17 cellular contexts compared by ENCODE assay signal in the genomic region with DNA sequence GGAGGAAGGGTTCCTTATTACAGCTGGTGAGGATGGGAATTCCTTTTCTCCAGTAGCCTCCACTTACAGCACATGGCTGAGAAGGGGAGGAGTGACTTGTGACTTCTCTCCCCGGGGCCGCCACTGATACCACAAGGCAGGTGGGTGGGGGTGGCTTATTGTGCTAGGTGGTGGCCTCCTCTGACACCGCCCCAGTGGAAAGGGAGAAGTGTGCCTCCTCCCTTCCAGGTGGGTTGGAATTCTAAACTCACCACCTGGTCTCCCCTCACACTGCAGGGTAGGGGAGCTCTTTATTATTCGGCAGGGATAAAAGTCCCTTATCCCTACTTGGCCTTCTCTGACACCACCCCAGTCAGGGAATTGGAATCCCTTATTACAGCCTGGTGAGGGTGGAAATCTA.
A peak's percentile ranks its signal among the peaks of the same experiment; 100 is the strongest.
DNase-seq lines count a peak whose midpoint lies in the region; ATAC-seq, FAIRE-seq and TF ChIP-seq lines count a peak whose summit lies in the region.
"Had no signal": no experiment of that assay in that cellular context is flagged by ENCODE, and none has a peak within 500 bp of the region (broad histone marks: within the 10 kb centered on the region; RNA-seq: fewer than 3 reads in every experiment).

No MANE protein-coding gene starts in this region.

- TF ChIP-seq EP300 in H1 (IDR thresholded peaks at IDR 0.05; ENCODE audit: borderline replicate concordance in 1 of 2, low read depth in 2 of 2, low read length in 2 of 2) = no peak

- H4K20me1 ChIP-seq in GM23338 (replicated peaks; ENCODE audit: insufficient read depth) (no peaks in the 10 kb centered on the region), H1 (replicated peaks in 1 of 2; ENCODE audit: control insufficient read depth in 1 of 2, insufficient read depth in 2 of 2, low read length in 2 of 2) (no peaks in the 10 kb centered on the region)
- H4K20me1 ChIP-seq: BLaER1 treated with 17β-estradiol and CSF1 and Interleukin-3, amounts not matched to agents 10 nM and 100 nM had no signal

- no peaks in the 10 kb centered on the region for H3K9me3 ChIP-seq in H1 (ENCODE audit: insufficient read depth in 2 of 2, low read depth in 1 of 2, low read length in 1 of 2)
- H3K9me3 ChIP-seq in ascending aorta = no peaks in the 10 kb centered on the region
- H3K9me3 ChIP-seq in CD4-positive, alpha-beta T cell (ENCODE audit: control insufficient read depth, low read length) = no peaks in the 10 kb centered on the region
- H3K9me3 ChIP-seq: BLaER1 treated with 17β-estradiol and CSF1 and Interleukin-3, amounts not matched to agents 10 nM and 100 nM had no signal

- TF ChIP-seq RAD21 in H1 (IDR thresholded peaks at IDR 0.05 in 1 of 2, conservative IDR thresholded peaks at IDR 0.05 in 1 of 2; ENCODE audit: low read depth in 2 of 2, low read length in 2 of 2) = no peak

- H3K4me1 ChIP-seq in GM23338 (ENCODE audit: insufficient read depth) (no peaks in the 10 kb centered on the region; the same call in 1 of the 2 replicates), H1 (replicated peaks in 1 of 4; ENCODE audit: control insufficient read depth in 3 of 4, insufficient read depth in 4 of 4, low read length in 3 of 4) (peaks cover 0 to 5% (median 1%) of the 10 kb centered on the region in 4 experiments; a peak in 2 of 7 replicates), ascending aorta (no peaks in the 10 kb centered on the region)

- H3K14ac ChIP-seq in H1 (ENCODE audit: insufficient read length) = no peak overlapping the region

- intact Hi-C loops in ascending aorta (cut with DNase I) = no loop called here
- intact Hi-C loops in CD4-positive, alpha-beta T cell (cut with DNase I, micrococcal nuclease) = no loop called here

- no peaks in the 10 kb centered on the region for H3K27me3 ChIP-seq in GM23338 (ENCODE audit: insufficient read depth)
- no peaks in the 10 kb centered on the region for H3K27me3 ChIP-seq in H1 (replicated peaks in 1 of 4; ENCODE audit: control insufficient read depth in 3 of 4, extremely low read depth in 1 of 4, insufficient read depth in 3 of 4, low read length in 3 of 4)
- H3K27me3 ChIP-seq in ascending aorta = no peaks in the 10 kb centered on the region
- no peaks in the 10 kb centered on the region for H3K27me3 ChIP-seq in CD4-positive, alpha-beta T cell (ENCODE audit: control insufficient read depth, insufficient read depth, low read length)
- H3K27me3 ChIP-seq: BLaER1 treated with 17β-estradiol and CSF1 and Interleukin-3, amounts not matched to agents 10 nM and 100 nM had no signal

- H3K18ac ChIP-seq in H1 (ENCODE audit: extremely low read depth, low read length) = no peak overlapping the region

- H3K9ac ChIP-seq in H1 (replicated peaks in 1 of 4; ENCODE audit: extremely low read depth in 1 of 4, low read depth in 3 of 4, low read length in 3 of 4) = no peak overlapping the region
- H3K9ac ChIP-seq: BLaER1 treated with 17β-estradiol and CSF1 and Interleukin-3, amounts not matched to agents 10 nM and 100 nM; GM23248 had no signal

- H3K4me1 Mint-ChIP-seq in GM23338 = peaks cover 4% of the 10 kb centered on the region; the same call in 1 of the 3 replicates
- no peaks in the 10 kb centered on the region for H3K4me1 Mint-ChIP-seq in CD4-positive, alpha-beta T cell (ENCODE audit: low read depth)
- H3K4me1 Mint-ChIP-seq: CD4-positive, CD25-positive, alpha-beta regulatory T cell had no signal

- TF ChIP-seq CTCF in GM23338 (conservative IDR thresholded peaks at IDR 0.05; ENCODE audit: low read depth in 2 of 2) (no peak), H1 (IDR thresholded peaks at IDR 0.05; ENCODE audit: control extremely low read depth in 1 of 3, insufficient read depth in 1 of 3, low read depth in 1 of 3, low read length in 3 of 3) (no peak), ascending aorta (IDR thresholded peaks at IDR 0.05) (no peak)
- TF ChIP-seq CTCF in CD4-positive, alpha-beta T cell (IDR thresholded peaks at IDR 0.05) = no peak

- TF ChIP-seq POLR2A in H1 (IDR thresholded peaks at IDR 0.05; ENCODE audit: control extremely low read depth in 1 of 2, low read depth in 2 of 2, low read length in 2 of 2) = no peak

- H3K23ac ChIP-seq in H1 (ENCODE audit: insufficient read length) = no peak overlapping the region

- peak; percentile 95 for ATAC-seq in GM23338
- ATAC-seq in CD4-positive, alpha-beta T cell (ENCODE audit: poor library complexity) = no peak
- ATAC-seq: HepG2 had no signal

- H3K27ac ChIP-seq in GM23338 (ENCODE audit: low read depth) (no peak overlapping the region), H1 (ENCODE audit: low read depth, low read length) (no peak overlapping the region), ascending aorta (no peak overlapping the region)
- no peak overlapping the region for H3K27ac ChIP-seq in CD4-positive, alpha-beta T cell (ENCODE audit: low read depth, low read length)
- H3K27ac ChIP-seq: GM23248 had no signal

- H3K4me3 ChIP-seq in GM23338 (no peak overlapping the region), H1 (ENCODE audit: extremely low read depth in 1 of 4, insufficient read depth in 2 of 4, low read depth in 3 of 4, low read length in 4 of 4) (no peak overlapping the region), ascending aorta (no peak overlapping the region)
- H3K4me3 ChIP-seq: BLaER1 treated with 17β-estradiol and CSF1 and Interleukin-3, amounts not matched to agents 10 nM and 100 nM; GM23248 had no signal

- H3K36me3 Mint-ChIP-seq in GM23338 (ENCODE audit: low read depth) = no peaks in the 10 kb centered on the region
- peaks cover 4% of the 10 kb centered on the region for H3K36me3 Mint-ChIP-seq in CD4-positive, alpha-beta T cell (ENCODE audit: low read depth)

- H3K27me3 Mint-ChIP-seq in GM23338 (ENCODE audit: insufficient read depth, low read depth, poor library complexity) = no peaks in the 10 kb centered on the region
- no peaks in the 10 kb centered on the region for H3K27me3 Mint-ChIP-seq in CD4-positive, alpha-beta T cell
- H3K27me3 Mint-ChIP-seq: CD4-positive, CD25-positive, alpha-beta regulatory T cell had no signal

- H2AFZ ChIP-seq in GM23338 (peak overlapping the region; percentile 29; the same call in 1 of the 2 replicates), H1 (ENCODE audit: low read length) (peak overlapping the region; percentile 71; the same call in 1 of the 2 replicates)
- H2AFZ ChIP-seq: GM23248 had no signal

- no peak overlapping the region for H2BK15ac ChIP-seq in H1 (ENCODE audit: low read length)

- no peak overlapping the region for H2BK5ac ChIP-seq in H1 (ENCODE audit: low read depth, low read length)

- no peak overlapping the region for H2BK12ac ChIP-seq in H1 (ENCODE audit: low read depth, low read length)

- DNase-seq in GM23338 (ENCODE audit: low spot score) (peak; percentile 49), NCI-H2171 (lab: John Stamatoyannopoulos, UW) (peak; percentile 65), H1 (ENCODE audit: low read depth in 1 of 2, low spot score in 2 of 2) (peak in 1 of 2 experiments; percentile 46), iPS-NIHi11 (ENCODE audit: low spot score) (peak; percentile 35), ascending aorta (ENCODE audit: low spot score in 2 of 2) (no peak), RCC 7860 (ENCODE audit: low spot score) (no peak)
- no peak for DNase-seq in CD4-positive, alpha-beta T cell
- DNase-seq: ACHN; Calu3; CD4-positive, CD25-positive, alpha-beta regulatory T cell; DMS 273 treated with DMSO at 0.1 percent for 48 hours; GM23248; HCEC 1CT; HFFc6 had no signal

- H3K4me3 Mint-ChIP-seq in GM23338 = no peak overlapping the region
- H3K4me3 Mint-ChIP-seq in CD4-positive, alpha-beta T cell = no peak overlapping the region
- H3K4me3 Mint-ChIP-seq: CD4-positive, CD25-positive, alpha-beta regulatory T cell; HFFc6 had no signal

- no peak overlapping the region for H4K5ac ChIP-seq in H1 (ENCODE audit: insufficient read length, low read depth, low read length)

- H4K8ac ChIP-seq in H1 (ENCODE audit: extremely low read depth, insufficient read depth, low read length) = no peak overlapping the region

- H4K91ac ChIP-seq in H1 (replicated peaks; ENCODE audit: insufficient read length, low read length) = no peak overlapping the region

- no peaks in the 10 kb centered on the region for H3F3A ChIP-seq in GM23338 (replicated peaks; ENCODE audit: low read depth)

- POLR2A ChIA-PET in H1 (lab: Charles Lee; ENCODE audit: partially characterized antibody) = no interaction called here
- POLR2A ChIA-PET in CD4-positive, alpha-beta T cell (lab: Charles Lee) = no interaction called here

- CTCF ChIA-PET in H1 (lab: Charles Lee; ENCODE audit: partially characterized antibody) = interaction anchor here (0.6 to 1.6 kb wide), 3 partner anchors 20 to 25 kb away, joined by 3 to 6 read pairs (median 3); no protein-coding TSS in a partner anchor
- CTCF ChIA-PET in CD4-positive, alpha-beta T cell (lab: Charles Lee) = no interaction called here

- H3K36me3 ChIP-seq in GM23338 (ENCODE audit: insufficient read depth) (no peaks in the 10 kb centered on the region), H1 (ENCODE audit: control insufficient read depth in 2 of 4, insufficient read depth in 4 of 4, low read length in 3 of 4) (no peaks in the 10 kb centered on the region), ascending aorta (no peaks in the 10 kb centered on the region)
- H3K36me3 ChIP-seq: BLaER1 treated with 17β-estradiol and CSF1 and Interleukin-3, amounts not matched to agents 10 nM and 100 nM had no signal

- no peaks in the 10 kb centered on the region for H3K79me1 ChIP-seq in H1 (ENCODE audit: low read depth, low read length)

- H3K4me2 ChIP-seq in GM23338 = no peak overlapping the region
- peak overlapping the region in 1 of 2 experiments; percentile 18; a peak in 2 of 4 replicates for H3K4me2 ChIP-seq in H1 (ENCODE audit: insufficient read depth in 1 of 2, low read depth in 2 of 2, low read length in 2 of 2)

- no peaks in the 10 kb centered on the region for H3K9me3 Mint-ChIP-seq in GM23338
- H3K9me3 Mint-ChIP-seq in CD4-positive, alpha-beta T cell = no peaks in the 10 kb centered on the region
- H3K9me3 Mint-ChIP-seq: HFFc6 had no signal

- no peak overlapping the region for H3K27ac Mint-ChIP-seq in GM23338
- H3K27ac Mint-ChIP-seq in CD4-positive, alpha-beta T cell = no peak overlapping the region
- H3K27ac Mint-ChIP-seq: CD4-positive, CD25-positive, alpha-beta regulatory T cell; HFFc6 had no signal

- no peak overlapping the region for H2AK5ac ChIP-seq in H1 (ENCODE audit: low read depth, low read length)

- H3K23me2 ChIP-seq in H1 (ENCODE audit: low read depth, low read length) = no peaks in the 10 kb centered on the region

- FAIRE-seq in H1 (lab: Jason Lieb, UNC) = peak; percentile 81
- FAIRE-seq in RCC 7860 (lab: Jason Lieb, UNC) = no peak
- FAIRE-seq: HepG2, HTR-8/SVneo had no signal

- H3K4ac ChIP-seq in H1 (replicated peaks; ENCODE audit: insufficient read length, low read depth, low read length) = no peak overlapping the region

- 73% methylated on average over 4 of the region's 4 CpGs; no CpG with 5 or more reads in 1 of the 2 experiments for WGBS in H1 (ENCODE audit: extremely low coverage in 1 of 2, insufficient coverage in 1 of 2, insufficient read length in 1 of 2, insufficient replicate concordance in 2 of 2, low coverage in 1 of 2, low lambda C conversion rate in 2 of 2, missing lambda C conversion rate in 1 of 2), 2 experiments

- H2BK120ac ChIP-seq in H1 (replicated peaks; ENCODE audit: low read depth, low read length) = no peak overlapping the region

- 0 out of 2 replicates have a peak, but pooled peaks cover 2% of the 10 kb centered on the region for H3K9me2 ChIP-seq in GM23338 (ENCODE audit: insufficient read depth)

- no peak overlapping the region for H3K56ac ChIP-seq in H1 (replicated peaks; ENCODE audit: insufficient read length, low read depth, low read length)

- no peak overlapping the region for H2BK20ac ChIP-seq in H1 (ENCODE audit: low read length)

- no peaks in the 10 kb centered on the region for H3K79me2 ChIP-seq in GM23338 (replicated peaks; ENCODE audit: insufficient read depth)
- no peaks in the 10 kb centered on the region for H3K79me2 ChIP-seq in H1 (ENCODE audit: control insufficient read depth in 1 of 2, insufficient read depth in 2 of 2, low read length in 2 of 2)

Comparison
In these comparisons a context has a peak if more than half of its experiments do, and no peak if none do; other contexts are left out.
1. DNase-seq: peak in GM23338 (single experiment), NCI-H2171 (single experiment) and iPS-NIHi11 (single experiment); none in ascending aorta (0 of 2), RCC 7860 (single experiment) and CD4-positive, alpha-beta T cell (0 of 10).